10 cellular contexts compared by ENCODE assay signal in the genomic region with DNA sequence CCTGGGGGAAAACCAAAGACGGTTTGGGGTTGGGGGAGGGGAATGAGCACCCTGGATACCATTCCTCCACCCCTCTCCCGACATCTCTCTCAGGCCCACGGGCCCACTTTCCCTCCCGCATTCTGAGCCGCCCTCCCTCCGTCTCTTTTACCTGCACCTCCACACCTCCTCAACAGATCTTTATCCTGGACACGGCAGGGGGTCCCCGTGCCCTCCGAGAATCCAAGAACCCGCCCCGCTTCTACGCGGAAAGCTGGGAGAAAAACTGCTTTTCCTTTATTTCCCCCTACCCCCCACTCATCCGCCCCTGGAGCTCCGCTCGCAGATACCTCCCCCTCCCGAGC.
DNase-seq lines count a peak whose midpoint lies in the region; ATAC-seq, FAIRE-seq and TF ChIP-seq lines count a peak whose summit lies in the region.
"Had no signal": no experiment of that assay in that cellular context is flagged by ENCODE, and none has a peak within 500 bp of the region (broad histone marks: within the 10 kb centered on the region; RNA-seq: fewer than 3 reads in every experiment).

No MANE protein-coding gene starts in this region.

- H2BK15ac ChIP-seq in H1 (ENCODE audit: low read length): peak overlapping the region; percentile 16; the same call in 1 of the 2 replicates

- H4K8ac ChIP-seq in H1 (ENCODE audit: extremely low read depth, insufficient read depth, low read length): peak overlapping the region; percentile 26; the same call in 1 of the 2 replicates

- no peak overlapping the region for H4K5ac ChIP-seq in H1 (ENCODE audit: insufficient read length, low read depth, low read length)

- no peak overlapping the region for H3K27ac Mint-ChIP-seq in neural crest cell (ENCODE audit: unreplicated experiment)

- H3K79me1 ChIP-seq in H1 (ENCODE audit: low read depth, low read length): peaks cover 6% of the 10 kb centered on the region; the same call in 1 of the 2 replicates

- H3K27ac ChIP-seq in A673 (ENCODE audit: low read depth, low read length, poor library complexity, severe bottlenecking) (no peak overlapping the region), HUES64 (ENCODE audit: low read depth, low read length) (no peak overlapping the region), H1 (ENCODE audit: low read depth, low read length) (no peak overlapping the region)

- peaks cover 3% of the 10 kb centered on the region for H3K9me3 Mint-ChIP-seq in neural crest cell

- CTCF ChIA-PET in A673 (lab: Charles Lee) (no interaction called here), H1 (lab: Charles Lee; ENCODE audit: partially characterized antibody) (interaction anchor here (0.9 to 4.5 kb wide), 7 partner anchors 9 to 90 kb away, joined by 3 to 28 read pairs (median 3); no protein-coding TSS in a partner anchor)

- intact Hi-C loops in A673 (cut with micrococcal nuclease; ENCODE audit: unreplicated experiment): loop anchor here (2.0 kb wide), 1 partner anchor 89 kb away; no protein-coding TSS in a partner anchor

- H3K4ac ChIP-seq in H1 (replicated peaks; ENCODE audit: insufficient read length, low read depth, low read length): no peak overlapping the region

- no peak overlapping the region for H2BK120ac ChIP-seq in H1 (replicated peaks; ENCODE audit: low read depth, low read length)

- POLR2A ChIA-PET in A673 (lab: Charles Lee; ENCODE audit: low non-redundant PET) (no interaction called here), H1 (lab: Charles Lee; ENCODE audit: partially characterized antibody) (interaction anchor here (0.6 to 2.9 kb wide), 6 partner anchors 12 to 623 kb away, joined by 3 to 8 read pairs (median 4); no protein-coding TSS in a partner anchor)

- H2AFZ ChIP-seq in H1 (ENCODE audit: low read length): no peak overlapping the region

- no peak overlapping the region for H3K14ac ChIP-seq in H1 (ENCODE audit: insufficient read length)

- peaks cover 30% of the 10 kb centered on the region for H3K4me1 Mint-ChIP-seq in neural crest cell

- peaks cover 28% of the 10 kb centered on the region for H3K4me1 ChIP-seq in A673 (ENCODE audit: insufficient read depth, low read length, poor library complexity, severe bottlenecking)
- H3K4me1 ChIP-seq in HUES64 (ENCODE audit: insufficient read depth, low read length): peaks cover 26% of the 10 kb centered on the region
- peaks cover 11 to 33% (median 24%) of the 10 kb centered on the region in 4 experiments for H3K4me1 ChIP-seq in H1 (replicated peaks in 1 of 4; ENCODE audit: control insufficient read depth in 3 of 4, insufficient read depth in 4 of 4, low read length in 3 of 4)

- no peak for ATAC-seq in HG03045 (IDR thresholded peaks at IDR 0.05; ENCODE audit: unreplicated experiment)

- peak overlapping the region; percentile 66; the same call in 1 of the 2 replicates for H2BK5ac ChIP-seq in H1 (ENCODE audit: low read depth, low read length)

- H3K9ac ChIP-seq in HUES64 (ENCODE audit: low read depth, low read length) (peak overlapping the region; percentile 22; the same call in 1 of the 2 replicates), H1 (replicated peaks in 1 of 4; ENCODE audit: extremely low read depth in 1 of 4, low read depth in 3 of 4, low read length in 3 of 4) (0 out of 7 replicates have a peak overlapping the region, but pooled peaks of 1 of the 4 experiments have one; percentile 33)

- no peak overlapping the region for H4K91ac ChIP-seq in H1 (replicated peaks; ENCODE audit: insufficient read length, low read length)

- no peaks in the 10 kb centered on the region for H3K36me3 ChIP-seq in A673 (ENCODE audit: insufficient read depth, low read length, poor library complexity, severe bottlenecking)
- H3K36me3 ChIP-seq in HUES64 (ENCODE audit: insufficient read depth, low read length): no peaks in the 10 kb centered on the region
- no peaks in the 10 kb centered on the region for H3K36me3 ChIP-seq in H1 (ENCODE audit: control insufficient read depth in 2 of 4, insufficient read depth in 4 of 4, low read length in 3 of 4)

- H4K20me1 ChIP-seq in H1 (replicated peaks in 1 of 2; ENCODE audit: control insufficient read depth in 1 of 2, insufficient read depth in 2 of 2, low read length in 2 of 2): peaks cover 6 to 12% of the 10 kb centered on the region in 2 experiments

- H3K36me3 Mint-ChIP-seq in neural crest cell (ENCODE audit: low read depth): no peaks in the 10 kb centered on the region

- H3K23me2 ChIP-seq in H1 (ENCODE audit: low read depth, low read length): peaks cover 22% of the 10 kb centered on the region

- H3K27me3 Mint-ChIP-seq in neural crest cell (ENCODE audit: low read depth): peaks cover 60% of the 10 kb centered on the region

- TF ChIP-seq CTCF in A673 (conservative IDR thresholded peaks at IDR 0.05; ENCODE audit: low read depth, low read length): no peak
- no peak for TF ChIP-seq CTCF in H1 (IDR thresholded peaks at IDR 0.05; ENCODE audit: control extremely low read depth in 1 of 3, insufficient read depth in 1 of 3, low read depth in 1 of 3, low read length in 3 of 3)
- TF ChIP-seq CTCF in neural crest cell (conservative IDR thresholded peaks at IDR 0.05): no peak
- TF ChIP-seq CTCF in D721Med (IDR thresholded peaks at IDR 0.05; ENCODE audit: insufficient read depth, missing control alignments): no peak

- no peak for TF ChIP-seq POLR2A in H1 (IDR thresholded peaks at IDR 0.05; ENCODE audit: control extremely low read depth in 1 of 2, low read depth in 2 of 2, low read length in 2 of 2)

- H3K27me3 ChIP-seq in A673 (replicated peaks; ENCODE audit: insufficient read depth, low read depth, low read length, poor library complexity) (no peaks in the 10 kb centered on the region), HUES64 (ENCODE audit: insufficient read depth, low read length) (peaks cover 36% of the 10 kb centered on the region), H1 (replicated peaks in 1 of 4; ENCODE audit: control insufficient read depth in 3 of 4, extremely low read depth in 1 of 4, insufficient read depth in 3 of 4, low read length in 3 of 4) (peaks cover 0 to 22% (median 19%) of the 10 kb centered on the region in 4 experiments; a peak in 5 of 7 replicates)

- H3K23ac ChIP-seq in H1 (ENCODE audit: insufficient read length): no peak overlapping the region

- no peak for DNase-seq in A673 (ENCODE audit: low spot score)
- peak in 1 of 2 experiments; percentile 61 for DNase-seq in H1 (ENCODE audit: low read depth in 1 of 2, low spot score in 2 of 2)
- DNase-seq in neural crest cell (ENCODE audit: low read depth, low spot score): no peak
- DNase-seq in D721Med (ENCODE audit: insufficient read length, low spot score): no peak
- no peak for DNase-seq in cerebellum (ENCODE audit: low spot score)
- no peak for DNase-seq in NCI-H526 (lab: John Stamatoyannopoulos, UW)
- DNase-seq: activated CD4-positive, CD25-positive, alpha-beta regulatory T cell treated with anti-CD3 and anti-CD28 coated beads, Interleukin-2, amount 50 U/mL, for 72 hours had no signal

- peak overlapping the region; percentile 87 for H3K18ac ChIP-seq in H1 (ENCODE audit: extremely low read depth, low read length)

- no TSS peak for BruUV-seq in A673 (replicated peaks; lab: Mats Ljungman, UMichigan)

- H3K4me3 ChIP-seq in A673 (ENCODE audit: low read depth, low read length, poor library complexity, severe bottlenecking): peak overlapping the region; percentile 60
- peak overlapping the region; percentile 61 for H3K4me3 ChIP-seq in HUES64 (ENCODE audit: low read length)
- H3K4me3 ChIP-seq in H1 (ENCODE audit: extremely low read depth in 1 of 4, insufficient read depth in 2 of 4, low read depth in 3 of 4, low read length in 4 of 4): peak overlapping the region; percentile 64 to 83 (median 68)

- H3K79me2 ChIP-seq in H1 (ENCODE audit: control insufficient read depth in 1 of 2, insufficient read depth in 2 of 2, low read length in 2 of 2): peaks cover 0 to 17% of the 10 kb centered on the region in 2 experiments; a peak in 2 of 4 replicates

- H3K56ac ChIP-seq in H1 (replicated peaks; ENCODE audit: insufficient read length, low read depth, low read length): no peak overlapping the region

- H3K4me3 Mint-ChIP-seq in neural crest cell: peak overlapping the region; percentile 85

- H2BK12ac ChIP-seq in H1 (ENCODE audit: low read depth, low read length): 0 out of 2 replicates have a peak overlapping the region, but pooled peaks have one; percentile 75

- under 1% methylated on average over 16 of the region's 17 CpGs for WGBS in HUES64
- WGBS in H1 (ENCODE audit: extremely low coverage in 1 of 2, insufficient coverage in 1 of 2, insufficient read length in 1 of 2, insufficient replicate concordance in 2 of 2, low coverage in 1 of 2, low lambda C conversion rate in 2 of 2, missing lambda C conversion rate in 1 of 2), 2 experiments: 3% methylated on average over 7 of the region's 17 CpGs; no CpG with 5 or more reads in 1 of the 2 experiments

- H2AK5ac ChIP-seq in H1 (ENCODE audit: low read depth, low read length): no peak overlapping the region

- no peak for TF ChIP-seq EP300 in H1 (IDR thresholded peaks at IDR 0.05; ENCODE audit: borderline replicate concordance in 1 of 2, low read depth in 2 of 2, low read length in 2 of 2)

- no peak overlapping the region for H2BK20ac ChIP-seq in H1 (ENCODE audit: low read length)

- H3K9me3 ChIP-seq in A673 (ENCODE audit: low read depth, low read length, poor library complexity, severe bottlenecking) (no peaks in the 10 kb centered on the region), HUES64 (ENCODE audit: insufficient read depth, low read depth, low read length) (no peaks in the 10 kb centered on the region), H1 (ENCODE audit: insufficient read depth in 2 of 2, low read depth in 1 of 2, low read length in 1 of 2) (no peaks in the 10 kb centered on the region)

- FAIRE-seq in H1 (lab: Jason Lieb, UNC) (no peak), D721Med (lab: Jason Lieb, UNC) (no peak)
- FAIRE-seq: keratinocyte had no signal

- peak overlapping the region; percentile 97 to 100 for H3K4me2 ChIP-seq in H1 (ENCODE audit: insufficient read depth in 1 of 2, low read depth in 2 of 2, low read length in 2 of 2)

- no peak for TF ChIP-seq RAD21 in H1 (IDR thresholded peaks at IDR 0.05 in 1 of 2, conservative IDR thresholded peaks at IDR 0.05 in 1 of 2; ENCODE audit: low read depth in 2 of 2, low read length in 2 of 2)

TF ChIP-seq in H1, 55 proteins besides CTCF, POLR2A, EP300 and RAD21:
- TF ChIP-seq SIRT6 (IDR thresholded peaks at IDR 0.05; ENCODE audit: low read length) (no peak), ASH2L (IDR thresholded peaks at IDR 0.05; ENCODE audit: low read length) (no peak), RBBP5 (IDR thresholded peaks at IDR 0.05; ENCODE audit: borderline replicate concordance, low read depth, low read length) (peak; percentile 58; the same call in 1 of the 2 replicates), BCL11A (IDR thresholded peaks at IDR 0.05; ENCODE audit: low read depth in 2 of 2, low read length in 2 of 2) (no peak), POU5F1 (IDR thresholded peaks at IDR 0.05; ENCODE audit: low read depth, low read length) (no peak), PHF8 (conservative IDR thresholded peaks at IDR 0.05; ENCODE audit: low read depth, low read length) (no peak; the same call in 1 of the 2 replicates), TAF1 (IDR thresholded peaks at IDR 0.05; ENCODE audit: low read depth, low read length) (0 out of 2 replicates have a peak, but pooled peaks have one; percentile 3)
